11 cellular contexts compared by ENCODE assay signal in genomic region chr2:70923378-70924015, GRCh38. TPM values are rescaled to one million over a fixed set of nuclear protein-coding genes. Genes with fewer than 3 reads are reported as not detected.
DNase-seq lines count a peak whose midpoint lies in the region; ATAC-seq and TF ChIP-seq lines count a peak whose summit lies in the region.
"Had no signal": no experiment of that assay in that cellular context is flagged by ENCODE, and none has a peak within 500 bp of the region (broad histone marks: within the 10 kb centered on the region; RNA-seq: fewer than 3 reads in every experiment).

No MANE protein-coding gene starts in this region.

- H3K9ac ChIP-seq in mesendoderm (ENCODE audit: low read length) = no peak overlapping the region

- no peak overlapping the region for H3K4me3 Mint-ChIP-seq in HFFc6
- H3K4me3 Mint-ChIP-seq in WTC11 = no peak overlapping the region
- H3K4me3 Mint-ChIP-seq: activated naive CD8-positive, alpha-beta T cell; naive B cell had no signal

- H3K18ac ChIP-seq in mesendoderm (ENCODE audit: low read length) = no peak overlapping the region

- DNase-seq in SKM-1 treated with dmso at 0.1 percent for 144 hours (lab: John Stamatoyannopoulos, UW; ENCODE audit: unreplicated experiment) = peak; percentile 16
- DNase-seq in SKM-1 (lab: John Stamatoyannopoulos, UW; ENCODE audit: unreplicated experiment) = no peak
- DNase-seq in HFFc6 = no peak
- DNase-seq in WTC11 (ENCODE audit: low spot score) = peak; percentile 69
- peak; percentile 71 for DNase-seq in mesendoderm
- DNase-seq in stimulated activated naive CD4-positive, alpha-beta T cell treated with Interleukin-2 at 50 U/mL for 16 hours (lab: John Stamatoyannopoulos, UW) = no peak
- no peak for DNase-seq in inferior parietal cortex (ENCODE audit: extremely low spot score)
- DNase-seq: naive B cell, upper lobe of left lung had no signal

- no peaks in the 10 kb centered on the region for H3K79me2 ChIP-seq in mesendoderm (ENCODE audit: control insufficient read depth, insufficient read depth, low read length)

- no peaks in the 10 kb centered on the region for H3K27me3 ChIP-seq in mesendoderm (ENCODE audit: insufficient read depth, low read length, poor library complexity)
- H3K27me3 ChIP-seq: upper lobe of left lung had no signal

- H2BK120ac ChIP-seq in mesendoderm (ENCODE audit: low read depth, low read length) = no peak overlapping the region

- H3K9me3 Mint-ChIP-seq in HFFc6 = no peaks in the 10 kb centered on the region
- H3K9me3 Mint-ChIP-seq in WTC11 = no peaks in the 10 kb centered on the region

- H4K8ac ChIP-seq in mesendoderm (ENCODE audit: low read depth, low read length) = no peak overlapping the region

- no peaks in the 10 kb centered on the region for H3K4me1 ChIP-seq in mesendoderm (ENCODE audit: control insufficient read depth, low read depth, low read length)
- H3K4me1 ChIP-seq: upper lobe of left lung had no signal

- no peak overlapping the region for H3K27ac Mint-ChIP-seq in HFFc6
- H3K27ac Mint-ChIP-seq in WTC11 = no peak overlapping the region
- H3K27ac Mint-ChIP-seq: activated naive CD8-positive, alpha-beta T cell; naive B cell had no signal

- no peak overlapping the region for H3K4ac ChIP-seq in mesendoderm (ENCODE audit: low read depth, low read length)

- H3K27ac ChIP-seq in mesendoderm (ENCODE audit: low read depth, low read length) = no peak overlapping the region
- H3K27ac ChIP-seq: upper lobe of left lung had no signal

- peak; percentile 75 for ATAC-seq in WTC11
- ATAC-seq in HG03469 (IDR thresholded peaks at IDR 0.05; ENCODE audit: unreplicated experiment) = no peak

- H3K4me2 ChIP-seq in mesendoderm (ENCODE audit: low read length) = no peak overlapping the region

- H3K36me3 ChIP-seq in mesendoderm (ENCODE audit: control insufficient read depth, insufficient read depth, low read length) = no peaks in the 10 kb centered on the region
- H3K36me3 ChIP-seq: upper lobe of left lung had no signal

- H3K4me1 Mint-ChIP-seq in HFFc6 (ENCODE audit: low read depth) (peaks cover 7% of the 10 kb centered on the region; the same call in 1 of the 2 replicates), WTC11 (peaks cover 13% of the 10 kb centered on the region)
- H3K4me1 Mint-ChIP-seq: naive B cell had no signal

- CTCF ChIA-PET in WTC11 (lab: Charles Lee) = interaction anchor here (0.8 to 4.7 kb wide), 10 partner anchors 10 to 133 kb away, joined by 3 to 55 read pairs (median 4); partner anchors contain the start of genes ATP6V1B1 and FIGLA

- no CpG with 5 or more reads among the region's 10 CpGs for WGBS in mesendoderm (ENCODE audit: extremely low coverage, insufficient coverage, low lambda C conversion rate)

- no peak overlapping the region for H3K56ac ChIP-seq in mesendoderm (ENCODE audit: low read length)

- no peaks in the 10 kb centered on the region for H3K79me1 ChIP-seq in mesendoderm (ENCODE audit: low read length)

- H4K5ac ChIP-seq in mesendoderm (ENCODE audit: low read length) = no peak overlapping the region

- no peaks in the 10 kb centered on the region; the same call in 1 of the 2 replicates for H3K36me3 Mint-ChIP-seq in HFFc6 (ENCODE audit: low read depth)
- H3K36me3 Mint-ChIP-seq in WTC11 = no peaks in the 10 kb centered on the region
- H3K36me3 Mint-ChIP-seq: activated naive CD8-positive, alpha-beta T cell; naive B cell had no signal

- H2BK5ac ChIP-seq in mesendoderm (ENCODE audit: low read length) = no peak overlapping the region

- H2BK15ac ChIP-seq in mesendoderm (replicated peaks; ENCODE audit: low read depth) = no peak overlapping the region

- H3K23ac ChIP-seq in mesendoderm (ENCODE audit: low read length) = no peak overlapping the region

- H3K27me3 Mint-ChIP-seq in HFFc6 (ENCODE audit: insufficient read depth) (peaks cover 5% of the 10 kb centered on the region), WTC11 (ENCODE audit: low read depth) (peaks cover 24% of the 10 kb centered on the region)

- no peak overlapping the region for H2AK5ac ChIP-seq in mesendoderm (ENCODE audit: low read length)

- H3K4me3 ChIP-seq in mesendoderm (ENCODE audit: low read length) = no peak overlapping the region
- H3K4me3 ChIP-seq: upper lobe of left lung had no signal

- peak; percentile 58 for TF ChIP-seq CTCF in HFFc6 (IDR thresholded peaks at IDR 0.05)
- TF ChIP-seq CTCF in WTC11 (IDR thresholded peaks at IDR 0.05) = no peak

- POLR2A ChIA-PET in WTC11 (lab: Charles Lee) = no interaction called here

TF ChIP-seq in WTC11, 78 proteins besides CTCF, POLR2A, EP300 and RAD21:
- no peak for TF ChIP-seq TCF7 (CRISPR knock-in tag; IDR thresholded peaks at IDR 0.05; ENCODE audit: low read depth)
- no peak for TF ChIP-seq TP53 (CRISPR knock-in tag; IDR thresholded peaks at IDR 0.05)
- no peak for TF ChIP-seq AR (CRISPR knock-in tag; IDR thresholded peaks at IDR 0.05)
- no peak for TF ChIP-seq FOXP1 (CRISPR knock-in tag; IDR thresholded peaks at IDR 0.05; ENCODE audit: borderline replicate concordance)
- no peak for TF ChIP-seq CBFB (CRISPR knock-in tag; IDR thresholded peaks at IDR 0.05; ENCODE audit: low read depth)
- TF ChIP-seq ESRRA (CRISPR knock-in tag; IDR thresholded peaks at IDR 0.05; ENCODE audit: borderline replicate concordance) = no peak
- no peak for TF ChIP-seq STAT6 (CRISPR knock-in tag; conservative IDR thresholded peaks at IDR 0.05; ENCODE audit: low read depth)
- TF ChIP-seq MXD4 (CRISPR knock-in tag; IDR thresholded peaks at IDR 0.05; ENCODE audit: borderline replicate concordance) = no peak
- TF ChIP-seq KAT7 (CRISPR knock-in tag; IDR thresholded peaks at IDR 0.05; ENCODE audit: borderline replicate concordance) = no peak
- TF ChIP-seq NFATC4 (CRISPR knock-in tag; IDR thresholded peaks at IDR 0.05) = no peak
- no peak for TF ChIP-seq NR1H2 (CRISPR knock-in tag; IDR thresholded peaks at IDR 0.05)
- TF ChIP-seq RORB (CRISPR knock-in tag; IDR thresholded peaks at IDR 0.05) = no peak
- TF ChIP-seq E2F1 (CRISPR knock-in tag; IDR thresholded peaks at IDR 0.05) = no peak
- TF ChIP-seq NR2C2 (CRISPR knock-in tag; IDR thresholded peaks at IDR 0.05) = no peak

RNA-seq across cellular contexts. Expression of gene ATP6V1B1, which starts 12.2 kb away (rescaled TPM):
- under 1 TPM in 3 of 6 experiments, not detected in 3; 0.22 to 0.66 (median 0.57) TPM for total RNA-seq in HFFc6 (2021; fragmentation: NEBNext Ultra II Directional; extraction: Animal tissue kit (Norgen Biotek cat#: 25700))
- not detected in 3 replicates for total RNA-seq in WTC11 (2021)
- polyA plus RNA-seq in mesendoderm (2013, experiment 1 of 2) = not detected
- not detected for polyA plus RNA-seq in mesendoderm (2013, experiment 2 of 2)

RNA-seq across cellular contexts. Expression of gene VAX2, which starts 23.1 kb away (rescaled TPM):
- total RNA-seq in HFFc6 (2021; fragmentation: NEBNext Ultra II Directional; extraction: Animal tissue kit (Norgen Biotek cat#: 25700)) = 1 to 10 TPM; 1.1 to 2.8 (median 1.4) TPM
- not detected in 3 replicates for total RNA-seq in WTC11 (2021)
- 0.04 TPM for polyA plus RNA-seq in mesendoderm (2013, experiment 1 of 2)
- polyA plus RNA-seq in mesendoderm (2013, experiment 2 of 2) = 0.03 TPM

RNA-seq across cellular contexts. Expression of gene ANKRD53, which starts 54.9 kb away (rescaled TPM):
- 1 to 10 TPM in 3 of 6 experiments, under 1 TPM in 3; 0.64 to 1.1 (median 0.85) TPM for total RNA-seq in HFFc6 (2021; fragmentation: NEBNext Ultra II Directional; extraction: Animal tissue kit (Norgen Biotek cat#: 25700))
- total RNA-seq in WTC11 (2021) = 0.39 to 0.81 TPM (median 0.80 TPM) in 3 replicates
- 0.72 TPM for polyA plus RNA-seq in mesendoderm (2013, experiment 1 of 2)
- polyA plus RNA-seq in mesendoderm (2013, experiment 2 of 2) = 0.53 TPM

Comparison
In these comparisons a context has a peak if more than half of its experiments do, and no peak if none do; other contexts are left out.
1. DNase-seq: peak in SKM-1 treated with dmso at 0.1 percent for 144 hours (single experiment), WTC11 (single experiment) and mesendoderm (single experiment); none in SKM-1 (single experiment), HFFc6 (single experiment), stimulated activated naive CD4-positive, alpha-beta T cell treated with Interleukin-2 at 50 U/mL for 16 hours (single experiment) and inferior parietal cortex (single experiment).